Comparison of ENCODE assay signal across 8 cellular contexts in the genomic region with DNA sequence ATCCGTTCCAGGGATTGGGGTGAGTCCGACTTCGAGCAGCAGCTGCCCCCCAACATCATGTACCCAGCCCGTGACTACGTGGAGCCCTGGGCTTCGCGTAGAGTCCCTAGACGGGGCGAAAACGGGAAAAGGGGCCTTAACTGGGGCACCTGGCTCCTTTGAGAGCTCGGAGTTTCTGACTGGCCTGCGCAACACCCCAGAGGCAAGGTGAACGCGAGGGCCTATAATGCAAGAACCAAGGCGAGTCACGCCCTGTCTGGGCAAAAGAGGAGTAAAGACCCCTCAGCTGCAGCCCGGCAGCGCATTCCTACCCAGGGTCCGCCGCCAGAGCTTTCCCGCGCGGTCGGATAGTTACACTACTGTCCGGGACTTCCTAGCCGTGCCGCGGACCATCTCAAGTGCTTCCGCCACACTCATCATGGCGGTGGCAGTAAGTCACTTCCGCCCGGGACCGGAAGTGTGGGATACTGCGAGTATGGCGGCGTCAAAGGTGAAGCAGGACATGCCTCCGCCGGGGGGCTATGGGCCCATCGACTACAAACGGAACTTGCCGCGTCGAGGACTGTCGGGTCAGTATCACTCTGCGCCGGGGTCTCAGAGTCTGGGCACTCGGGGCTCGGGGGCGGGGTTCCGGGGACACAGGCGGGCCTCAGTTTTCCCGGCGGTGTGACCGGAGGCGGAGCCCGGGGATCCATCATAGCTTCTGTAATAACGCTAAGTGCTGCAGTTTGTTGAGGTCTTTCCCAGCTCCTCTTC. TPM values are rescaled to one million over a fixed set of nuclear protein-coding genes. Genes with fewer than 3 reads are reported as not detected.
DNase-seq lines count a peak whose midpoint lies in the region; ATAC-seq and TF ChIP-seq lines count a peak whose summit lies in the region.

A gene (plus strand): TSS at position 462 of the 756 bp plus-strand sequence. CDS start 14 bp downstream, at position 476.

- no peak for TF ChIP-seq CTCF in GM10266 (IDR thresholded peaks at IDR 0.05; ENCODE audit: control insufficient read depth, insufficient read depth, low read depth, missing control alignments)
- TF ChIP-seq CTCF in osteocyte (IDR thresholded peaks at IDR 0.05): peak; percentile 25
- TF ChIP-seq CTCF in thoracic aorta (IDR thresholded peaks at IDR 0.05): no peak

- peak within 1 kb of the TSS; percentile 93 for H3K4me3 Mint-ChIP-seq in activated naive CD8-positive, alpha-beta T cell
- peak within 1 kb of the TSS; percentile 88 for H3K4me3 Mint-ChIP-seq in osteocyte (ENCODE audit: unreplicated experiment)

- H3K27me3 Mint-ChIP-seq in activated naive CD8-positive, alpha-beta T cell: no peaks in the 10 kb centered on the region
- no peaks in the 10 kb centered on the region for H3K27me3 Mint-ChIP-seq in osteocyte (ENCODE audit: unreplicated experiment)

- no peaks in the 10 kb centered on the region for H3K27me3 ChIP-seq in thoracic aorta (replicated peaks; ENCODE audit: insufficient read depth)

- peak within 1 kb of the TSS; percentile 95 for H3K27ac Mint-ChIP-seq in activated naive CD8-positive, alpha-beta T cell
- H3K27ac Mint-ChIP-seq in osteocyte (ENCODE audit: unreplicated experiment): peak within 1 kb of the TSS; percentile 93

- peak within 1 kb of the TSS; percentile 75 to 81 for H3K27ac ChIP-seq in thoracic aorta

- intact Hi-C loops in Right ventricle myocardium inferior (cut with DNase I): loop anchor here (10.0 kb wide), 1 partner anchor 311 kb away; a partner anchor contains a TSS

- peaks cover 13 to 43% of the 10 kb centered on the region in 2 donors for H3K4me1 ChIP-seq in thoracic aorta (ENCODE audit: control insufficient read depth in 1 of 2, low read depth in 2 of 2)

- H3K4me1 Mint-ChIP-seq in activated naive CD8-positive, alpha-beta T cell (ENCODE audit: low read depth): peaks cover 31% of the 10 kb centered on the region
- H3K4me1 Mint-ChIP-seq in osteocyte (ENCODE audit: unreplicated experiment): peaks cover 20% of the 10 kb centered on the region

- peaks cover 2% of the 10 kb centered on the region for H3K36me3 Mint-ChIP-seq in activated naive CD8-positive, alpha-beta T cell
- peaks cover 9% of the 10 kb centered on the region for H3K36me3 Mint-ChIP-seq in osteocyte (ENCODE audit: unreplicated experiment)

- H3K4me3 ChIP-seq in thoracic aorta: peak within 1 kb of the TSS; percentile 85

- H3K9me3 Mint-ChIP-seq in activated naive CD8-positive, alpha-beta T cell (ENCODE audit: low read depth): no peaks in the 10 kb centered on the region
- H3K9me3 Mint-ChIP-seq in osteocyte (ENCODE audit: unreplicated experiment): no peaks in the 10 kb centered on the region

- DNase-seq in GM10266 (ENCODE audit: extremely low spot score): peak; percentile 96
- peak; percentile 82 for DNase-seq in NCI-H1105 treated with DMSO at 0.1 percent for 48 hours (lab: John Stamatoyannopoulos, UW)
- DNase-seq in SKM-1 treated with dmso at 0.1 percent for 144 hours (lab: John Stamatoyannopoulos, UW; ENCODE audit: unreplicated experiment): peak; percentile 84
- DNase-seq in Right ventricle myocardium inferior (ENCODE audit: missing footprints): peak; percentile 95
- peak; percentile 97 for DNase-seq in osteocyte (ENCODE audit: extremely low spot score, unreplicated experiment)
- DNase-seq in thoracic aorta (ENCODE audit: low spot score): peak; percentile 65

- no peaks in the 10 kb centered on the region for H3K9me3 ChIP-seq in thoracic aorta

- no peaks in the 10 kb centered on the region for H3K36me3 ChIP-seq in thoracic aorta

- ATAC-seq in HG02642 (IDR thresholded peaks at IDR 0.05; ENCODE audit: poor library complexity, unreplicated experiment): peak; percentile 93
- ATAC-seq in Right ventricle myocardium inferior: peak; percentile 91
- peak; percentile 80 for ATAC-seq in thoracic aorta (ENCODE audit: insufficient number of reproducible peaks, low FRiP score, low read depth)

RNA-seq across cellular contexts. Expression of the gene that starts here (rescaled TPM):
- total RNA-seq in Right ventricle myocardium inferior: 1,344 TPM
- 372 and 376 TPM in 2 replicates for total RNA-seq in osteocyte
- total RNA-seq in thoracic aorta: 10 to 100 TPM; 15.5 to 60.8 TPM

Comparison
In these comparisons a context has a peak if more than half of its experiments do, and no peak if none do; other contexts are left out.
1. Peak in every context shown above with its lines: DNase-seq, ATAC-seq, H3K4me3 ChIP-seq and H3K27ac ChIP-seq.